Comparison of ENCODE assay signal across 10 cellular contexts in genomic region chr9:122567901-122568300, GRCh38. TPM values are rescaled to one million over a fixed set of nuclear protein-coding genes. Genes with fewer than 3 reads are reported as not detected.
"Had no signal": no experiment of that assay in that cellular context is flagged by ENCODE, and none has a peak within 500 bp of the region (broad histone marks: within the 10 kb centered on the region; RNA-seq: fewer than 3 reads in every experiment).

No MANE protein-coding gene starts in this region.

- H3K4me3 ChIP-seq: GM23338 had no signal

- H3K27ac ChIP-seq: HL-60 had no signal

- H3K4me2 ChIP-seq: GM23338 had no signal

- FAIRE-seq: H1, H54, HepG2 had no signal

- DNase-seq: H9, HCEC 1CT, KG1 had no signal

- ATAC-seq: GM23338, HepG2 had no signal

- H2AFZ ChIP-seq: GM23338 had no signal

RNA-seq across cellular contexts. Expression of gene OR1N2, which starts 15.0 kb away (rescaled TPM):
- total RNA-seq: GM23338, H1, H9, HepG2, HT1080 had no signal
- polyA plus RNA-seq: GM23338, H1, HepG2, IgD-negative memory B cell had no signal

RNA-seq across cellular contexts. Expression of gene OR1L8, which starts 15.3 kb away (rescaled TPM):
- total RNA-seq: GM23338, H1, H9, HepG2, HT1080 had no signal
- polyA plus RNA-seq: GM23338, H1, HepG2, IgD-negative memory B cell had no signal

RNA-seq across cellular contexts. Expression of gene OR1N1, which starts 40.8 kb away (rescaled TPM):
- total RNA-seq: GM23338, H1, H9, HepG2, HT1080 had no signal
- polyA plus RNA-seq: GM23338, H1, HepG2, IgD-negative memory B cell had no signal

RNA-seq across cellular contexts. Expression of gene OR1Q1, which starts 46.6 kb away (rescaled TPM):
- total RNA-seq: GM23338, H1, H9, HepG2, HT1080 had no signal
- polyA plus RNA-seq: GM23338, H1, IgD-negative memory B cell had no signal

RNA-seq across cellular contexts. Expression of gene OR1J4, which starts 49.0 kb away (rescaled TPM):
- total RNA-seq: GM23338, H1, H9, HepG2, HT1080 had no signal
- polyA plus RNA-seq: GM23338, H1, HepG2, IgD-negative memory B cell had no signal
